17 cellular contexts compared by ENCODE assay signal in the genomic region with DNA sequence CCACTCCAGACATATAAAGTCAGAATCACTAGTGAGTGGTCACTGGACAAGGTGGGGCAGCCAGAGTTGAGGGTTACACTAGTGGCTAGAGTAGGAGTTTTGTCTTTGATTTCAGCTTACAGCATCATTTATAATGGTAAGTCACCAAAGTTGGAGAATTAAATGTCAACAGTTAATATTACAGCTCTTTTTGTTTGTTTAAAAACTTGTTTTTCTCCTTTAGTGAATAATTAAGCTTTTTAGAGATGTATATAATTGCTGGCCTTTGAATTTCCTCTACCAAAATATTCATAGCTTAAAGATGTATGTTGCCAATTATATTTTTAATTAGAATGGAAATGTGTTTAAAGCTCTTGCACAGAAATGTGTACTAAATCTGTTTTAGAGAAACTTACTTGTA.
DNase-seq lines count a peak whose midpoint lies in the region; ATAC-seq and TF ChIP-seq lines count a peak whose summit lies in the region.
"Had no signal": no experiment of that assay in that cellular context is flagged by ENCODE, and none has a peak within 500 bp of the region (broad histone marks: within the 10 kb centered on the region; RNA-seq: fewer than 3 reads in every experiment).

No MANE protein-coding gene starts in this region.

- H3K27ac ChIP-seq in 22Rv1 (peak overlapping the region; percentile 60), VCaP (peak overlapping the region; percentile 81)
- H3K27ac ChIP-seq: BLaER1 had no signal

- TF ChIP-seq CTCF in 22Rv1 (IDR thresholded peaks at IDR 0.05) (no peak), VCaP (conservative IDR thresholded peaks at IDR 0.05) (no peak), nephron (IDR thresholded peaks at IDR 0.05; ENCODE audit: unreplicated experiment in 3 of 3) (no peak)

- H3K9me3 Mint-ChIP-seq in nephron = no peaks in the 10 kb centered on the region
- H3K9me3 Mint-ChIP-seq: HFFc6 had no signal

- no peaks in the 10 kb centered on the region for H3K36me3 Mint-ChIP-seq in nephron (ENCODE audit: low read depth)
- H3K36me3 Mint-ChIP-seq: CD14-positive monocyte; CD4-positive, alpha-beta memory T cell had no signal

- peak overlapping the region; percentile 14 to 73 (median 56) for H3K27ac Mint-ChIP-seq in nephron
- H3K27ac Mint-ChIP-seq: CD14-positive monocyte; CD4-positive, alpha-beta memory T cell; HFFc6 had no signal

- DNase-seq in HT-29 (ENCODE audit: low spot score) (peak; percentile 55), DMS 273 treated with DMSO at 0.1 percent for 48 hours (lab: John Stamatoyannopoulos, UW) (no peak), head of caudate nucleus (no peak)
- DNase-seq: 8988T; CD4-positive, alpha-beta memory T cell; DMS79 treated with DMSO at 0.1 percent for 48 hours; GF-D8; GOT3; H7; HFFc6 had no signal

- intact Hi-C loops in head of caudate nucleus (cut with DNase I) = no loop called here

- H3K4me1 Mint-ChIP-seq in nephron = peaks cover 49% of the 10 kb centered on the region
- H3K4me1 Mint-ChIP-seq: CD14-positive monocyte; CD4-positive, alpha-beta memory T cell had no signal

- no peak overlapping the region for H3K4me3 Mint-ChIP-seq in nephron
- H3K4me3 Mint-ChIP-seq: CD14-positive monocyte; CD4-positive, alpha-beta memory T cell; HFFc6 had no signal

- peaks cover 10% of the 10 kb centered on the region for H3K27me3 Mint-ChIP-seq in nephron (ENCODE audit: low read depth)

- ATAC-seq in HG03280 (IDR thresholded peaks at IDR 0.05; ENCODE audit: unreplicated experiment) = no peak
- ATAC-seq: HCT116 had no signal
